In the genomic region with DNA sequence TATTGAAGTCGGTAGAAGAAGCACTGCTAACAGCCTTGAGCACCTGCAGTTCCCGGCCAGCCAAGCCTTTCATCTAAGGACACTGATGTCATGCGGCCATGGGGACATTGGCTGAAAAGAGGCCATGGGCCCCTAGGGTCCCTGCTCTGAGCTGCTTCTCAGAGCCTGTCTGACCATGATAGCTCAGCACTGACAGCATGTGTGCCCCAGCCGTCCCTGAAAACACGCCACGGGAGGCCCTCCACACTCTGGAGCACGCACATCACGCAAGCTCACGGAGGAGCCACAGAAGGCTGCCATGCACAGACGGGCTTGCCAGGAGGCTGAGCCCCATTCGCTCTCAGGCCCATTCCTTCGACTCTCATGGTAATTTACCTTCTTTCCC, we compare ENCODE assay signal across 22 cellular contexts. TPM values are rescaled to one million over a fixed set of nuclear protein-coding genes. Genes with fewer than 3 reads are reported as not detected.
DNase-seq lines count a peak whose midpoint lies in the region; ATAC-seq and TF ChIP-seq lines count a peak whose summit lies in the region.
"Had no signal": no experiment of that assay in that cellular context is flagged by ENCODE, and none has a peak within 500 bp of the region (broad histone marks: within the 10 kb centered on the region; RNA-seq: fewer than 3 reads in every experiment).

No MANE protein-coding gene starts in this region.

- H3K4me3 ChIP-seq in psoas muscle (no peak overlapping the region), body of pancreas (no peak overlapping the region), hepatocyte (no peak overlapping the region)
- H3K4me3 ChIP-seq: GM23248, mucosa of descending colon, vagina had no signal

- no peaks in the 10 kb centered on the region for H3K9me2 ChIP-seq in hepatocyte (replicated peaks; ENCODE audit: insufficient read depth)

- no peak for TF ChIP-seq POLR2A in body of pancreas (IDR thresholded peaks at IDR 0.05)

- 81 to 87% (median 84%) methylated on average over 12 of the region's 12 CpGs for WGBS in psoas muscle, 3 donors
- 83 to 93% methylated on average over 9 to 12 of the region's 12 CpGs for WGBS in body of pancreas, 2 donors
- whole genome bisulfite sequencing in hepatocyte (ENCODE audit: low lambda C conversion rate, missing lambda C conversion rate) = 94% methylated on average over 12 of the region's 12 CpGs

- H3K4me1 ChIP-seq in psoas muscle = peaks cover 27% of the 10 kb centered on the region
- H3K4me1 ChIP-seq in body of pancreas = peaks cover 22% of the 10 kb centered on the region
- H3K4me1 ChIP-seq in hepatocyte (ENCODE audit: insufficient read depth) = peaks cover under 1% of the 10 kb centered on the region

- no peak for DNase-seq in activated T-cell treated with anti-CD3 and anti-CD28 coated beads, Interleukin-2, amount 50 U/mL, for 24 hours
- no peak for DNase-seq in activated T-cell treated with anti-CD3 and anti-CD28 coated beads, Interleukin-2, amount 50 U/mL, for 1 hour
- no peak for DNase-seq in T-helper 17 cell
- DNase-seq in glutamatergic neuron = peak; percentile 24
- DNase-seq in psoas muscle = peak; percentile 13 to 21
- no peak for DNase-seq in body of pancreas
- DNase-seq in hepatocyte (ENCODE audit: low spot score) = no peak
- DNase-seq: activated CD4-positive, alpha-beta T cell treated with anti-CD3 and anti-CD28 coated beads, Interleukin-2, amount 10 ng/mL, durations not matched to agents 24 days and 14 days; activated T-cell treated with anti-CD3 and anti-CD28 coated beads, Interleukin-2, amount 50 U/mL, for 48 hours; DMS 273 treated with DMSO at 0.1 percent for 48 hours; GM23248; mucosa of descending colon; NCI-H1694; NCI-H2171; NCI-H510A; stimulated activated naive CD4-positive, alpha-beta T cell treated with Interleukin-2 at 50 U/mL for 16 hours had no signal

- H3K27me3 ChIP-seq in psoas muscle (ENCODE audit: insufficient read depth in 3 of 3, low read length in 2 of 3) (no peaks in the 10 kb centered on the region), body of pancreas (no peaks in the 10 kb centered on the region), hepatocyte (no peaks in the 10 kb centered on the region)
- H3K27me3 ChIP-seq: vagina had no signal

- H4K20me1 ChIP-seq in hepatocyte (ENCODE audit: insufficient read depth, poor library complexity, severe bottlenecking) = peaks cover 27% of the 10 kb centered on the region

- no peak overlapping the region for H2AFZ ChIP-seq in hepatocyte
- H2AFZ ChIP-seq: GM23248 had no signal

- peak overlapping the region; percentile 5 for H3K27ac Mint-ChIP-seq in activated T-cell treated with anti-CD3 and anti-CD28 coated beads, Interleukin-2, amount 50 U/mL, for 24 hours
- peak overlapping the region; percentile 34 for H3K27ac Mint-ChIP-seq in T-helper 17 cell
- peak overlapping the region; percentile 48 for H3K27ac Mint-ChIP-seq in glutamatergic neuron (ENCODE audit: unreplicated experiment)
- H3K27ac Mint-ChIP-seq: activated CD4-positive, alpha-beta T cell treated with anti-CD3 and anti-CD28 coated beads, Interleukin-2, amount 10 ng/mL, durations not matched to agents 24 days and 14 days; T-helper 2 cell treated with Interferon-gamma antibody and Interleukin-4, amounts not matched to agents 5 μg/mL and 100 μg/mL, for 36 hours had no signal

- H3K4me3 Mint-ChIP-seq in activated T-cell treated with anti-CD3 and anti-CD28 coated beads, Interleukin-2, amount 50 U/mL, for 24 hours = no peak overlapping the region
- no peak overlapping the region for H3K4me3 Mint-ChIP-seq in T-helper 17 cell
- H3K4me3 Mint-ChIP-seq in glutamatergic neuron (ENCODE audit: unreplicated experiment) = no peak overlapping the region
- H3K4me3 Mint-ChIP-seq: activated CD4-positive, alpha-beta T cell treated with anti-CD3 and anti-CD28 coated beads, Interleukin-2, amount 10 ng/mL, durations not matched to agents 24 days and 14 days; CD8-positive, alpha-beta memory T cell; T-helper 2 cell treated with Interferon-gamma antibody and Interleukin-4, amounts not matched to agents 5 μg/mL and 100 μg/mL, for 36 hours had no signal

- H3K9me3 Mint-ChIP-seq in activated T-cell treated with anti-CD3 and anti-CD28 coated beads, Interleukin-2, amount 50 U/mL, for 24 hours = no peaks in the 10 kb centered on the region
- peaks cover 5% of the 10 kb centered on the region for H3K9me3 Mint-ChIP-seq in glutamatergic neuron (ENCODE audit: unreplicated experiment)
- H3K9me3 Mint-ChIP-seq: activated CD4-positive, alpha-beta T cell treated with anti-CD3 and anti-CD28 coated beads, Interleukin-2, amount 10 ng/mL, durations not matched to agents 24 days and 14 days; CD8-positive, alpha-beta memory T cell; T-helper 2 cell treated with Interferon-gamma antibody and Interleukin-4, amounts not matched to agents 5 μg/mL and 100 μg/mL, for 36 hours had no signal

- H3K36me3 Mint-ChIP-seq in activated T-cell treated with anti-CD3 and anti-CD28 coated beads, Interleukin-2, amount 50 U/mL, for 24 hours (ENCODE audit: low read depth) = peaks cover 79% of the 10 kb centered on the region
- H3K36me3 Mint-ChIP-seq in T-helper 17 cell (ENCODE audit: low read depth) (peaks cover 4% of the 10 kb centered on the region), glutamatergic neuron (ENCODE audit: unreplicated experiment) (peaks cover 5% of the 10 kb centered on the region)

- no peak overlapping the region for H3K27ac ChIP-seq in psoas muscle
- no peak overlapping the region for H3K27ac ChIP-seq in body of pancreas
- H3K27ac ChIP-seq in hepatocyte = no peak overlapping the region
- H3K27ac ChIP-seq: 22Rv1, GM23248, vagina, VCaP had no signal

- H3K4me1 Mint-ChIP-seq in activated T-cell treated with anti-CD3 and anti-CD28 coated beads, Interleukin-2, amount 50 U/mL, for 24 hours (ENCODE audit: low read depth) = peaks cover 9% of the 10 kb centered on the region
- peaks cover 14% of the 10 kb centered on the region for H3K4me1 Mint-ChIP-seq in T-helper 17 cell
- peaks cover 30% of the 10 kb centered on the region for H3K4me1 Mint-ChIP-seq in glutamatergic neuron (ENCODE audit: low read depth, unreplicated experiment)

- ATAC-seq in T-helper 17 cell (no peak), psoas muscle (no peak), HG03097 (IDR thresholded peaks at IDR 0.05; ENCODE audit: low FRiP score, unreplicated experiment) (no peak), body of pancreas (no peak)
- ATAC-seq: mucosa of descending colon had no signal

- intact Hi-C loops in psoas muscle (cut with DNase I) = loop anchor here in 1 of 2 donors (10.0 kb wide), 1 partner anchor 47 kb away; the partner anchor contains the start of gene MLLT1
- intact Hi-C loops in body of pancreas (cut with DNase I) = no loop called here

- TF ChIP-seq CTCF in glutamatergic neuron (IDR thresholded peaks at IDR 0.05; ENCODE audit: partially characterized antibody, unreplicated experiment) (no peak), psoas muscle (IDR thresholded peaks at IDR 0.05) (no peak), body of pancreas (IDR thresholded peaks at IDR 0.05) (no peak), hepatocyte (IDR thresholded peaks at IDR 0.05; ENCODE audit: poor library complexity) (no peak)

- peaks cover 48% of the 10 kb centered on the region for H3K79me2 ChIP-seq in hepatocyte

- H3K27me3 Mint-ChIP-seq in activated T-cell treated with anti-CD3 and anti-CD28 coated beads, Interleukin-2, amount 50 U/mL, for 24 hours = no peaks in the 10 kb centered on the region
- H3K27me3 Mint-ChIP-seq in T-helper 17 cell (no peaks in the 10 kb centered on the region), glutamatergic neuron (ENCODE audit: unreplicated experiment) (peaks cover 17% of the 10 kb centered on the region)
- H3K27me3 Mint-ChIP-seq: activated CD4-positive, alpha-beta T cell treated with anti-CD3 and anti-CD28 coated beads, Interleukin-2, amount 10 ng/mL, durations not matched to agents 24 days and 14 days; CD8-positive, alpha-beta memory T cell had no signal

- H3K36me3 ChIP-seq in psoas muscle (ENCODE audit: insufficient read depth in 1 of 2, low read depth in 1 of 2) (peaks cover 3 to 27% of the 10 kb centered on the region in 2 donors), body of pancreas (replicated peaks in 1 of 2; ENCODE audit: insufficient read depth in 1 of 2, low read depth in 2 of 2) (peaks cover 0 to 1% of the 10 kb centered on the region in 2 donors), hepatocyte (replicated peaks; ENCODE audit: insufficient read depth, low read depth) (no peaks in the 10 kb centered on the region)

- no peak overlapping the region for H3K4me2 ChIP-seq in hepatocyte

- H3K9me3 ChIP-seq in T-helper 17 cell (ENCODE audit: control insufficient read depth, low read length, poor library complexity, severe bottlenecking) (no peaks in the 10 kb centered on the region), psoas muscle (no peaks in the 10 kb centered on the region), body of pancreas (no peaks in the 10 kb centered on the region), hepatocyte (ENCODE audit: low read depth) (no peaks in the 10 kb centered on the region)
- H3K9me3 ChIP-seq: mucosa of descending colon, vagina had no signal

RNA-seq across cellular contexts. Expression of gene MLLT1, which starts 51.8 kb away (rescaled TPM):
- total RNA-seq in T-helper 17 cell = 10 to 100 TPM; 27.1 to 30.3 TPM
- 52.9 TPM for total RNA-seq in glutamatergic neuron (ENCODE audit: unreplicated experiment)
- total RNA-seq in psoas muscle = 10 to 100 TPM; 35.8 to 51.7 (median 44.0) TPM
- 10 to 100 TPM; 24.2 to 34.2 (median 25.2) TPM for polyA plus RNA-seq in psoas muscle
- total RNA-seq in body of pancreas = 10 to 100 TPM; 16.3 to 23.7 TPM
- total RNA-seq in hepatocyte = 13.6 and 17.2 TPM in 2 replicates
- polyA plus RNA-seq in hepatocyte = 22.9 and 23.3 TPM in 2 replicates

Comparison
In these comparisons a context has a peak if more than half of its experiments do, and no peak if none do; other contexts are left out.
1. DNase-seq: peak in glutamatergic neuron (single experiment) and psoas muscle (2 of 2); none in activated T-cell treated with anti-CD3 and anti-CD28 coated beads, Interleukin-2, amount 50 U/mL, for 24 hours (single experiment), activated T-cell treated with anti-CD3 and anti-CD28 coated beads, Interleukin-2, amount 50 U/mL, for 1 hour (single experiment), T-helper 17 cell (0 of 3), body of pancreas (0 of 4) and hepatocyte (single experiment).
2. Peak in every context shown above with its lines, with median percentiles within 50 percentile points of each other: H3K27ac Mint-ChIP-seq.